Comparison of ENCODE assay signal across 8 cellular contexts in genomic region chr20:58308680-58309527, GRCh38. TPM values are rescaled to one million over a fixed set of nuclear protein-coding genes. Genes with fewer than 3 reads are reported as not detected.
DNase-seq lines count a peak whose midpoint lies in the region; ATAC-seq and TF ChIP-seq lines count a peak whose summit lies in the region.

No MANE protein-coding gene starts in this region.

- H3K9me3 Mint-ChIP-seq in CD8-positive, alpha-beta memory T cell, result no peaks in the 10 kb centered on the region
- H3K9me3 Mint-ChIP-seq in stimulated activated memory B cell treated with anti-CD40 and anti-IgM and Interleukin-4, amounts not matched to agents 10 μg/mL and 1 μg/mL and 100 μg/mL, for 72 hours, result no peaks in the 10 kb centered on the region

- CTCF ChIA-PET in CD8-positive, alpha-beta memory T cell (lab: Charles Lee), result no interaction called here

- peak overlapping the region; percentile 67 to 89 (median 72) for H3K4me3 Mint-ChIP-seq in CD8-positive, alpha-beta memory T cell
- peak overlapping the region; percentile 83 for H3K4me3 Mint-ChIP-seq in stimulated activated memory B cell treated with anti-CD40 and anti-IgM and Interleukin-4, amounts not matched to agents 10 μg/mL and 1 μg/mL and 100 μg/mL, for 72 hours

- no peaks in the 10 kb centered on the region for H3K9me3 ChIP-seq in CD8-positive, alpha-beta memory T cell (ENCODE audit: low read length)
- H3K9me3 ChIP-seq in right lobe of liver, result no peaks in the 10 kb centered on the region

- H3K27me3 Mint-ChIP-seq in CD8-positive, alpha-beta memory T cell, result peaks cover 0 to 5% of the 10 kb centered on the region in 2 donors
- H3K27me3 Mint-ChIP-seq in stimulated activated memory B cell treated with anti-CD40 and anti-IgM and Interleukin-4, amounts not matched to agents 10 μg/mL and 1 μg/mL and 100 μg/mL, for 72 hours, result no peaks in the 10 kb centered on the region

- peak overlapping the region; percentile 91 to 99 (median 98) for H3K27ac Mint-ChIP-seq in CD8-positive, alpha-beta memory T cell
- peak overlapping the region; percentile 87 for H3K27ac Mint-ChIP-seq in stimulated activated memory B cell treated with anti-CD40 and anti-IgM and Interleukin-4, amounts not matched to agents 10 μg/mL and 1 μg/mL and 100 μg/mL, for 72 hours

- H3K4me1 ChIP-seq in CD8-positive, alpha-beta memory T cell (ENCODE audit: insufficient read depth, low read length), result peaks cover 65% of the 10 kb centered on the region
- peaks cover 0 to 8% (median 0%) of the 10 kb centered on the region in 4 donors for H3K4me1 ChIP-seq in right lobe of liver

- DNase-seq in CD8-positive, alpha-beta memory T cell, result peak in 4 of 5 donors; percentile 58 to 79 (median 72)
- peak; percentile 81 for DNase-seq in coronary artery (ENCODE audit: low spot score)
- peak; percentile 79 to 86 (median 81) for DNase-seq in right lobe of liver
- DNase-seq in NCI-H2107 treated with DMSO at 0.1 percent for 48 hours (lab: John Stamatoyannopoulos, UW; ENCODE audit: unreplicated experiment), result no peak

- peak; percentile 49 for ATAC-seq in GM19452 (IDR thresholded peaks at IDR 0.05; ENCODE audit: unreplicated experiment)
- peak; percentile 55 for ATAC-seq in HG03521 (IDR thresholded peaks at IDR 0.05; ENCODE audit: unreplicated experiment)
- ATAC-seq in right lobe of liver, result peak; percentile 5 to 81 (median 52)
- peak; percentile 81 for ATAC-seq in stimulated activated memory B cell treated with anti-CD40 and anti-IgM and Interleukin-4, amounts not matched to agents 10 μg/mL and 1 μg/mL and 100 μg/mL, for 72 hours

- no peaks in the 10 kb centered on the region for H3K27me3 ChIP-seq in CD8-positive, alpha-beta memory T cell (ENCODE audit: insufficient read depth, low read length, poor library complexity, severe bottlenecking)
- H3K27me3 ChIP-seq in right lobe of liver, result no peaks in the 10 kb centered on the region

- peak overlapping the region; percentile 64 for H3K27ac ChIP-seq in CD8-positive, alpha-beta memory T cell (ENCODE audit: low read depth, low read length)
- H3K27ac ChIP-seq in coronary artery (peak overlapping the region; percentile 47 to 77), right lobe of liver (peak overlapping the region in 2 of 3 donors; percentile 14 to 37)

- no peak for TF ChIP-seq POLR2A in right lobe of liver (IDR thresholded peaks at IDR 0.05)

- WGBS in right lobe of liver (ENCODE audit: insufficient coverage, low coverage, low lambda C conversion rate, missing lambda C conversion rate), result 17% methylated on average over 23 of the region's 41 CpGs

- peaks cover 48 to 76% (median 58%) of the 10 kb centered on the region in 3 donors for H3K4me1 Mint-ChIP-seq in CD8-positive, alpha-beta memory T cell
- H3K4me1 Mint-ChIP-seq in stimulated activated memory B cell treated with anti-CD40 and anti-IgM and Interleukin-4, amounts not matched to agents 10 μg/mL and 1 μg/mL and 100 μg/mL, for 72 hours, result peaks cover 56% of the 10 kb centered on the region

- peak overlapping the region; percentile 52 for H3K4me3 ChIP-seq in CD8-positive, alpha-beta memory T cell (ENCODE audit: low read length)
- H3K4me3 ChIP-seq in WI38 (ENCODE audit: low read depth, low read length), result peak overlapping the region; percentile 88
- H3K4me3 ChIP-seq in coronary artery, result peak overlapping the region; percentile 96
- H3K4me3 ChIP-seq in right lobe of liver, result peak overlapping the region; percentile 40 to 94 (median 77)

- TF ChIP-seq CTCF in WI38 (IDR thresholded peaks at IDR 0.05; ENCODE audit: low read depth, low read length) (no peak), coronary artery (IDR thresholded peaks at IDR 0.05) (no peak), right lobe of liver (IDR thresholded peaks at IDR 0.05) (no peak)

- H3K36me3 ChIP-seq in CD8-positive, alpha-beta memory T cell (ENCODE audit: insufficient read depth, low read length), result peaks cover 12% of the 10 kb centered on the region
- H3K36me3 ChIP-seq in right lobe of liver, result no peaks in the 10 kb centered on the region

- intact Hi-C loops in right lobe of liver (cut with DNase I), result no loop called here

- peaks cover 5 to 30% (median 5%) of the 10 kb centered on the region in 3 donors for H3K36me3 Mint-ChIP-seq in CD8-positive, alpha-beta memory T cell
- peaks cover 20% of the 10 kb centered on the region for H3K36me3 Mint-ChIP-seq in stimulated activated memory B cell treated with anti-CD40 and anti-IgM and Interleukin-4, amounts not matched to agents 10 μg/mL and 1 μg/mL and 100 μg/mL, for 72 hours

- POLR2A ChIA-PET in CD8-positive, alpha-beta memory T cell (lab: Charles Lee), result interaction anchor here (1.0 to 1.9 kb wide), 2 partner anchors 80 to 343 kb away, joined by 4 to 13 read pairs; partner anchors contain the start of gene VAPB

RNA-seq across cellular contexts. Expression of gene RAB22A, which starts 0.6 kb away (rescaled TPM):
- total RNA-seq in CD8-positive, alpha-beta memory T cell, result 10 to 100 TPM; 17.3 to 17.6 TPM
- 14.9 TPM for polyA plus RNA-seq in CD8-positive, alpha-beta memory T cell
- total RNA-seq in right lobe of liver, result 10 to 100 TPM in 2 of 6 experiments, 1 to 10 TPM in 4; 7.4 to 11.6 (median 9.5) TPM
